In the genomic region with DNA sequence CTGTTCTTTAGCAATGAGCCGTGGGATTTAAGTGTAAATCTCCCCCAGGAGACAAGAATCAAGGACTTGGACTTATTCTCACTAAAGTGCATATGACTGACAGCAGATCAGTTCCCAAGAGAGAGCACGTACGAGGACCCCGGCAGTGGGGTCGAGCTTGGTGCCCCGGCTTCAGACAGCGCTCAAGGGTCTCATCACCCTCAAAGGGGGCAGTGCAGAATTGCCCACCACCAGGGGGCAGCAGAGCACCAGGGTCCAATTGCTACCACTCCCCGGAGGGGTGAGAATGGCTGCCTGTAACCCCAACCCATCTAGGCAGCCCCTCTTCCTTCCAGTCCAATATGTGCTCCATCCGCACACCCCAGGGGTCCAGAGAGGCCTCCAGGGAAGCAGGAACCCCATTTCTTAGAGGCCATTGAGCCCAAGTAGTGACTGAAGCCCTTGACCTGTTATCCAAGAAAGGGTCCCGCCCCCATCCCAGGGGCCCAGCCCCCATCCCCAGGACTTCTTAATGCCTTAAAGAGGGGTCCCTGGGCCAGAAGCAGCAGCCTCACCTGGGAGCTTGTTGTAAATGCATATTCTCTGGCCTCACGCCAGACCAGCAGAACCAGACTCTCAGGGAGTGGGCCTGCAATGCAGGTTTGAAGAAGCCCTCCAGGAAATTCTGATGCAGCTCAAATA, we compare ENCODE assay signal across 8 cellular contexts.
DNase-seq lines count a peak whose midpoint lies in the region; ATAC-seq, FAIRE-seq and TF ChIP-seq lines count a peak whose summit lies in the region.

No MANE protein-coding gene starts in this region.

- H3K4me1 ChIP-seq in hepatocyte (ENCODE audit: insufficient read depth) = peaks cover 11% of the 10 kb centered on the region

- no peak overlapping the region for H3K27ac ChIP-seq in hepatocyte

- no peak overlapping the region for H2AFZ ChIP-seq in hepatocyte

- no peak overlapping the region for H3K4me3 ChIP-seq in hepatocyte

- no peaks in the 10 kb centered on the region for H3K9me3 ChIP-seq in hepatocyte (ENCODE audit: low read depth)

- H4K20me1 ChIP-seq in hepatocyte (ENCODE audit: insufficient read depth, poor library complexity, severe bottlenecking) = no peaks in the 10 kb centered on the region

- H3K27me3 Mint-ChIP-seq in activated naive CD8-positive, alpha-beta T cell treated with anti-CD3 and anti-CD28 coated beads for 36 hours = no peaks in the 10 kb centered on the region

- H3K4me1 Mint-ChIP-seq in activated naive CD8-positive, alpha-beta T cell treated with anti-CD3 and anti-CD28 coated beads for 36 hours = peaks cover 2% of the 10 kb centered on the region

- peak; percentile 63 for TF ChIP-seq CTCF in hepatocyte (IDR thresholded peaks at IDR 0.05; ENCODE audit: poor library complexity)

- no peaks in the 10 kb centered on the region for H3K9me2 ChIP-seq in hepatocyte (replicated peaks; ENCODE audit: insufficient read depth)

- no peak for FAIRE-seq in GM19239 (lab: Jason Lieb, UNC)

- H3K9me3 Mint-ChIP-seq in activated naive CD8-positive, alpha-beta T cell treated with anti-CD3 and anti-CD28 coated beads for 36 hours = no peaks in the 10 kb centered on the region

- no peaks in the 10 kb centered on the region for H3K36me3 ChIP-seq in hepatocyte (replicated peaks; ENCODE audit: insufficient read depth, low read depth)

- H3K27me3 ChIP-seq in hepatocyte = no peaks in the 10 kb centered on the region

- DNase-seq in AG08395 (ENCODE audit: low spot score) = peak; percentile 58
- peak; percentile 59 for DNase-seq in GM19239 (ENCODE audit: insufficient read length, low spot score)
- DNase-seq in SKM-1 treated with dmso at 0.1 percent for 144 hours (lab: John Stamatoyannopoulos, UW; ENCODE audit: unreplicated experiment) = peak; percentile 10
- DNase-seq in activated naive CD8-positive, alpha-beta T cell treated with anti-CD3 and anti-CD28 coated beads for 36 hours = peak; percentile 68
- peak; percentile 48 for DNase-seq in hepatocyte (ENCODE audit: low spot score)
- DNase-seq in stimulated activated CD4-positive, alpha-beta T cell treated with anti-CD3 and anti-CD28 coated beads, Interleukin-1b, Interleukin-23, amount 100 ng/mL, for 4 hours (ENCODE audit: low read depth in 2 of 2) = peak; percentile 66 to 73
- DNase-seq in NCI-H1048 (lab: John Stamatoyannopoulos, UW) = no peak

- no peaks in the 10 kb centered on the region for H3K36me3 Mint-ChIP-seq in activated naive CD8-positive, alpha-beta T cell treated with anti-CD3 and anti-CD28 coated beads for 36 hours

- no peak for ATAC-seq in GM19328 (IDR thresholded peaks at IDR 0.05; ENCODE audit: unreplicated experiment)

- no peak overlapping the region for H3K4me2 ChIP-seq in hepatocyte

- H3K79me2 ChIP-seq in hepatocyte = no peaks in the 10 kb centered on the region

- 82% methylated on average over 11 of the region's 11 CpGs for WGBS in hepatocyte (ENCODE audit: low lambda C conversion rate, missing lambda C conversion rate)

- H3K27ac Mint-ChIP-seq in activated naive CD8-positive, alpha-beta T cell treated with anti-CD3 and anti-CD28 coated beads for 36 hours = no peak overlapping the region

- no peak overlapping the region for H3K4me3 Mint-ChIP-seq in activated naive CD8-positive, alpha-beta T cell treated with anti-CD3 and anti-CD28 coated beads for 36 hours
